Comparison of ENCODE assay signal across 10 cellular contexts in genomic region chr1:193417420-193417819, GRCh38.
DNase-seq lines count a peak whose midpoint lies in the region; ATAC-seq and TF ChIP-seq lines count a peak whose summit lies in the region.
"Had no signal": no experiment of that assay in that cellular context is flagged by ENCODE, and none has a peak within 500 bp of the region (broad histone marks: within the 10 kb centered on the region; RNA-seq: fewer than 3 reads in every experiment).

No MANE protein-coding gene starts in this region.

- no peaks in the 10 kb centered on the region for H3K9me3 ChIP-seq in mucosa of descending colon

- peaks cover 28% of the 10 kb centered on the region for H3K4me1 Mint-ChIP-seq in activated naive CD8-positive, alpha-beta T cell treated with anti-CD3 and anti-CD28 coated beads, Interleukin-2, amount 10 ng/mL, durations not matched to agents 7 days and 5 days

- DNase-seq in HCEC 1CT = peak; percentile 13
- DNase-seq in RPMI7951 (ENCODE audit: low read depth) = peak; percentile 39
- DNase-seq in activated naive CD8-positive, alpha-beta T cell treated with anti-CD3 and anti-CD28 coated beads, Interleukin-2, amount 10 ng/mL, durations not matched to agents 7 days and 5 days = no peak
- DNase-seq in mucosa of descending colon = no peak
- no peak for DNase-seq in mucosa of gallbladder (ENCODE audit: low spot score)
- DNase-seq in SHP77 (lab: John Stamatoyannopoulos, UW) = no peak
- DNase-seq: left ventricle myocardium superior had no signal

- no peak for ATAC-seq in activated naive CD8-positive, alpha-beta T cell treated with anti-CD3 and anti-CD28 coated beads, Interleukin-2, amount 10 ng/mL, durations not matched to agents 7 days and 5 days (ENCODE audit: low read depth)
- peak; percentile 17 for ATAC-seq in mucosa of descending colon
- no peak for ATAC-seq in GM18861 (IDR thresholded peaks at IDR 0.05; ENCODE audit: unreplicated experiment)
- ATAC-seq in GM19023 (IDR thresholded peaks at IDR 0.05; ENCODE audit: unreplicated experiment) = no peak

- peak overlapping the region; percentile 85 for H3K27ac Mint-ChIP-seq in activated naive CD8-positive, alpha-beta T cell treated with anti-CD3 and anti-CD28 coated beads, Interleukin-2, amount 10 ng/mL, durations not matched to agents 7 days and 5 days

- POLR2A ChIA-PET in activated naive CD8-positive, alpha-beta T cell treated with anti-CD3 and anti-CD28 coated beads, Interleukin-2, amount 10 ng/mL, durations not matched to agents 7 days and 5 days (lab: Charles Lee) = no interaction called here

- TF ChIP-seq CTCF in mucosa of descending colon (IDR thresholded peaks at IDR 0.05) = no peak

- H3K4me3 ChIP-seq in mucosa of descending colon = no peak overlapping the region

- peaks cover 17% of the 10 kb centered on the region for H3K36me3 Mint-ChIP-seq in activated naive CD8-positive, alpha-beta T cell treated with anti-CD3 and anti-CD28 coated beads, Interleukin-2, amount 10 ng/mL, durations not matched to agents 7 days and 5 days
- H3K36me3 Mint-ChIP-seq: IgD-negative memory B cell had no signal

- no peaks in the 10 kb centered on the region for H3K36me3 ChIP-seq in mucosa of descending colon (ENCODE audit: low read depth)

- H3K9me3 Mint-ChIP-seq in activated naive CD8-positive, alpha-beta T cell treated with anti-CD3 and anti-CD28 coated beads, Interleukin-2, amount 10 ng/mL, durations not matched to agents 7 days and 5 days = peaks cover 8% of the 10 kb centered on the region

- intact Hi-C loops in mucosa of descending colon (cut with DNase I, micrococcal nuclease) = no loop called here

- peak overlapping the region; percentile 78 for H3K4me3 Mint-ChIP-seq in activated naive CD8-positive, alpha-beta T cell treated with anti-CD3 and anti-CD28 coated beads, Interleukin-2, amount 10 ng/mL, durations not matched to agents 7 days and 5 days

- peaks cover 3% of the 10 kb centered on the region for H3K4me1 ChIP-seq in mucosa of descending colon (ENCODE audit: low read depth)

- H3K27me3 Mint-ChIP-seq in activated naive CD8-positive, alpha-beta T cell treated with anti-CD3 and anti-CD28 coated beads, Interleukin-2, amount 10 ng/mL, durations not matched to agents 7 days and 5 days = no peaks in the 10 kb centered on the region

Comparison
In these comparisons a context has a peak if more than half of its experiments do, and no peak if none do; other contexts are left out.
1. DNase-seq: peak in HCEC 1CT (single experiment) and RPMI7951 (single experiment); none in activated naive CD8-positive, alpha-beta T cell treated with anti-CD3 and anti-CD28 coated beads, Interleukin-2, amount 10 ng/mL, durations not matched to agents 7 days and 5 days (single experiment), mucosa of descending colon (0 of 3), mucosa of gallbladder (single experiment) and SHP77 (0 of 2).